8 cellular contexts compared by ENCODE assay signal in the genomic region with DNA sequence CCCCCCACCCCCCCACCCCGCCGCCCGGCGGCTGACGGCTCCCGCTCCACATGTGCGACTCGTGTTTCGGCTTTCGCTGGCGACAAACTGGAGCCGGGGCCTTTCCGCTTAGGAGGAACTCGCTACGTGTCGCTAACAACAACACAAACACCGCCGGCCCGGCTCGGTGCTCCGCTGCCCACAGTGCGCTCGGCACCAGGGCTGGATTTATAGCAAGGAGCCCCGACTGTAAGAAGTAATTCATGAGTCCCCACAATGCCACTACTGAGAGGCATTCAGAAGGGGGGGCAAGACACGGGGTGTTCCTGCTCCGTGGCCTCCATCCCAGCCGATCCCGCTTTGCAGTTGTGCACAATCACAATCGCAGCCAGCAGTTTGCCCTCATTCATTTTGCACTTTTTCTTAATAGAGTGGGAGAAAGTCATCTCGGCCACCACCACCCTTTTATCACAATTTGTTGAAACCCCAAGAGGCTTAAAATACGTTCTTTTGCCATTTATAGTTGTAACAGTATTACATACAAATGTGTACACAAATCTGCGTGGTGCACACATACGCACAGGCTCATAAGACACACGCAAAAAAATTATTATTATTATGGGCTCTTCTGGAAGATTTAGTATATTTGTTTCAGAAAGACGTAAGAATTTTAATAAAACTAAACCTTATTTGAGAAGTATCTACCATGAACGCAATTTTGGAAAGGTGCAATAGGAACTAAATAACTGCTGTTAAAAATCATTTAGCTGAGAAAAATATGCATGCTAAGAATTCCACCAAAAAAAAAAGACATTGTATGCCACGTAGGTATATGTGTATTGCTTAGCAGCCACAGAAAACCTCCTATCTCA. TPM values are rescaled to one million over a fixed set of nuclear protein-coding genes. Genes with fewer than 3 reads are reported as not detected.
A peak's percentile ranks its signal among the peaks of the same experiment; 100 is the strongest.
DNase-seq lines count a peak whose midpoint lies in the region; ATAC-seq and TF ChIP-seq lines count a peak whose summit lies in the region.

No MANE protein-coding gene starts in this region.

- intact Hi-C loops in activated T-helper 1 cell treated with anti-CD3 and anti-CD28 coated beads, Interleukin-12 subunit alpha, Interleukin-12 subunit beta, Interleukin-2, Interleukin-4 antibody, amounts not matched to agents 30 ng/mL and 10 ng/mL and 1 ng/mL, durations not matched to agents 14 hours and 24 hours and 36 hours (cut with micrococcal nuclease) = no loop called here

- H3K27me3 ChIP-seq in GM06990 (replicated peaks; ENCODE audit: control insufficient read depth, insufficient read depth, low read length) = no peaks in the 10 kb centered on the region

- H3K36me3 ChIP-seq in GM06990 (ENCODE audit: control insufficient read depth, insufficient read depth, low read length) = no peaks in the 10 kb centered on the region

- H3K4me3 ChIP-seq in GM06990 (replicated peaks; ENCODE audit: low read depth, low read length) = peak overlapping the region; percentile 63
- H3K4me3 ChIP-seq in fibroblast of the aortic adventitia (ENCODE audit: low read depth, low read length) = peak overlapping the region; percentile 54

- DNase-seq in GM06990 (ENCODE audit: extremely low read depth, insufficient read length) (peak; percentile 73), NOMO-1 (lab: John Stamatoyannopoulos, UW; ENCODE audit: unreplicated experiment in 2 of 2) (peak; percentile 32 to 55), fibroblast of the aortic adventitia (ENCODE audit: low read depth) (peak; percentile 46), nephron progenitor cell (peak; percentile 80), Kasumi-1 (lab: John Stamatoyannopoulos, UW) (no peak), inferior parietal cortex (ENCODE audit: extremely low spot score) (no peak)
- DNase-seq in activated T-helper 1 cell treated with anti-CD3 and anti-CD28 coated beads, Interleukin-12 subunit alpha, Interleukin-12 subunit beta, Interleukin-2, Interleukin-4 antibody, amounts not matched to agents 30 ng/mL and 10 ng/mL and 1 ng/mL, durations not matched to agents 14 hours and 24 hours and 36 hours (ENCODE audit: low spot score) = no peak

- H3K27me3 Mint-ChIP-seq in nephron progenitor cell (ENCODE audit: low read depth, poor library complexity) = peaks cover 28% of the 10 kb centered on the region
- peaks cover 64% of the 10 kb centered on the region for H3K27me3 Mint-ChIP-seq in activated T-helper 1 cell treated with anti-CD3 and anti-CD28 coated beads, Interleukin-12 subunit alpha, Interleukin-12 subunit beta, Interleukin-2, Interleukin-4 antibody, amounts not matched to agents 30 ng/mL and 10 ng/mL and 1 ng/mL, durations not matched to agents 14 hours and 24 hours and 36 hours (ENCODE audit: insufficient read depth)

- peak overlapping the region; percentile 95 for H3K27ac Mint-ChIP-seq in nephron progenitor cell
- no peak overlapping the region for H3K27ac Mint-ChIP-seq in activated T-helper 1 cell treated with anti-CD3 and anti-CD28 coated beads, Interleukin-12 subunit alpha, Interleukin-12 subunit beta, Interleukin-2, Interleukin-4 antibody, amounts not matched to agents 30 ng/mL and 10 ng/mL and 1 ng/mL, durations not matched to agents 14 hours and 24 hours and 36 hours

- H3K9me3 Mint-ChIP-seq in nephron progenitor cell = peaks cover 4% of the 10 kb centered on the region
- H3K9me3 Mint-ChIP-seq in activated T-helper 1 cell treated with anti-CD3 and anti-CD28 coated beads, Interleukin-12 subunit alpha, Interleukin-12 subunit beta, Interleukin-2, Interleukin-4 antibody, amounts not matched to agents 30 ng/mL and 10 ng/mL and 1 ng/mL, durations not matched to agents 14 hours and 24 hours and 36 hours = no peaks in the 10 kb centered on the region

- peaks cover 12% of the 10 kb centered on the region for H3K36me3 Mint-ChIP-seq in nephron progenitor cell (ENCODE audit: low read depth)
- H3K36me3 Mint-ChIP-seq in activated T-helper 1 cell treated with anti-CD3 and anti-CD28 coated beads, Interleukin-12 subunit alpha, Interleukin-12 subunit beta, Interleukin-2, Interleukin-4 antibody, amounts not matched to agents 30 ng/mL and 10 ng/mL and 1 ng/mL, durations not matched to agents 14 hours and 24 hours and 36 hours (ENCODE audit: low read depth) = no peaks in the 10 kb centered on the region

- H3K4me1 Mint-ChIP-seq in nephron progenitor cell = peaks cover 73% of the 10 kb centered on the region
- H3K4me1 Mint-ChIP-seq in activated T-helper 1 cell treated with anti-CD3 and anti-CD28 coated beads, Interleukin-12 subunit alpha, Interleukin-12 subunit beta, Interleukin-2, Interleukin-4 antibody, amounts not matched to agents 30 ng/mL and 10 ng/mL and 1 ng/mL, durations not matched to agents 14 hours and 24 hours and 36 hours (ENCODE audit: low read depth) = no peaks in the 10 kb centered on the region

- no peak for TF ChIP-seq CTCF in GM06990 (IDR thresholded peaks at IDR 0.05; ENCODE audit: insufficient read depth, low read length, poor library complexity, severe bottlenecking)
- no peak for TF ChIP-seq CTCF in fibroblast of the aortic adventitia (IDR thresholded peaks at IDR 0.05; ENCODE audit: insufficient read depth, low read length)
- no peak for TF ChIP-seq CTCF in nephron progenitor cell (IDR thresholded peaks at IDR 0.05)

- ATAC-seq in HG02759 (IDR thresholded peaks at IDR 0.05; ENCODE audit: unreplicated experiment) = no peak

- H3K4me3 Mint-ChIP-seq in nephron progenitor cell = peak overlapping the region; percentile 81
- no peak overlapping the region for H3K4me3 Mint-ChIP-seq in activated T-helper 1 cell treated with anti-CD3 and anti-CD28 coated beads, Interleukin-12 subunit alpha, Interleukin-12 subunit beta, Interleukin-2, Interleukin-4 antibody, amounts not matched to agents 30 ng/mL and 10 ng/mL and 1 ng/mL, durations not matched to agents 14 hours and 24 hours and 36 hours

RNA-seq across cellular contexts. Expression of gene EBF1, which starts 48.1 kb away (rescaled TPM):
- total RNA-seq in fibroblast of the aortic adventitia (ENCODE audit: low replicate concordance) = 23.4 and 26.4 TPM in 2 replicates
- not detected in 2 replicates for total RNA-seq in activated T-helper 1 cell treated with anti-CD3 and anti-CD28 coated beads, Interleukin-12 subunit alpha, Interleukin-12 subunit beta, Interleukin-2, Interleukin-4 antibody, amounts not matched to agents 30 ng/mL and 10 ng/mL and 1 ng/mL, durations not matched to agents 14 hours and 24 hours and 36 hours

Comparison
In these comparisons a context has a peak if more than half of its experiments do, and no peak if none do; other contexts are left out.
1. DNase-seq: peak in GM06990 (single experiment), NOMO-1 (2 of 2), fibroblast of the aortic adventitia (single experiment) and nephron progenitor cell (single experiment); none in Kasumi-1 (0 of 2), inferior parietal cortex (single experiment) and activated T-helper 1 cell treated with anti-CD3 and anti-CD28 coated beads, Interleukin-12 subunit alpha, Interleukin-12 subunit beta, Interleukin-2, Interleukin-4 antibody, amounts not matched to agents 30 ng/mL and 10 ng/mL and 1 ng/mL, durations not matched to agents 14 hours and 24 hours and 36 hours (single experiment).
2. RNA of gene EBF1, which starts 48.1 kb away (total RNA-seq): 23.4 to 26.4 TPM in fibroblast of the aortic adventitia; not detected in activated T-helper 1 cell treated with anti-CD3 and anti-CD28 coated beads, Interleukin-12 subunit alpha, Interleukin-12 subunit beta, Interleukin-2, Interleukin-4 antibody, amounts not matched to agents 30 ng/mL and 10 ng/mL and 1 ng/mL, durations not matched to agents 14 hours and 24 hours and 36 hours; every median in the first group is over 10 times any median in the second.